Comparison of ENCODE assay signal across 19 cellular contexts in the genomic region with DNA sequence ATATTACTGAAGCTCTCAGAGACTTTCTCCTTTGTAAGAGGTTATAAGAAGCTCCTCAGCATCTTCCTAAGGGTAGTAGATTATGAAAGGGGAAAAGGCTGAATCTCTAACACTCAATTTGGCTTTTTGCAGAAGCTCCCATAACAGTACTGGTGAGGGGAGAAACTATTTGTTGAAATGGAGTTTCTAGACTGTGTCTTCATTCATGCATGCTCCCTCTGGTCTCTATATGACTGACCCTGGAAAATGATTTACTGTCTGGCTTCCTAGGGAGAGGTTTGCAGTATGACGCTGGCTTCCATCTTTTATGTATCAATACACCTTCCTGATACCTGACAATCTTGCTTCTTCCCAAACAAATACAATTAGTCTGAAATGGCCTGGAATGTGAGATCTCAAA.
A peak's percentile ranks its signal among the peaks of the same experiment; 100 is the strongest.
DNase-seq lines count a peak whose midpoint lies in the region; ATAC-seq, FAIRE-seq and TF ChIP-seq lines count a peak whose summit lies in the region.
"Had no signal": no experiment of that assay in that cellular context is flagged by ENCODE, and none has a peak within 500 bp of the region (broad histone marks: within the 10 kb centered on the region; RNA-seq: fewer than 3 reads in every experiment).

No MANE protein-coding gene starts in this region.

- no peaks in the 10 kb centered on the region for H3K4me1 Mint-ChIP-seq in Calu3 (ENCODE audit: low read depth, unreplicated experiment)

- no peak overlapping the region for H3K4me3 Mint-ChIP-seq in Calu3 (ENCODE audit: low read depth, unreplicated experiment)
- H3K4me3 Mint-ChIP-seq: activated CD4-positive, alpha-beta T cell treated with anti-CD3 and anti-CD28 coated beads for 36 hours; T-helper 1 cell treated with Interleukin-12 subunit alpha and Interleukin-12 subunit beta and Interleukin-4 antibody, amounts not matched to agents 30 μg/mL and 1 μg/mL, for 36 hours had no signal

- H3K27ac Mint-ChIP-seq in Calu3 (ENCODE audit: unreplicated experiment), result no peak overlapping the region
- H3K27ac Mint-ChIP-seq: T-helper 1 cell treated with Interleukin-12 subunit alpha and Interleukin-12 subunit beta and Interleukin-4 antibody, amounts not matched to agents 30 μg/mL and 1 μg/mL, for 36 hours had no signal

- FAIRE-seq in GM12892 (lab: Jason Lieb, UNC) (peak; percentile 38), D721Med (lab: Jason Lieb, UNC) (no peak)
- FAIRE-seq: A549, G401.6, H54, pancreas had no signal

- DNase-seq in GM12892 (ENCODE audit: insufficient read length), result no peak
- DNase-seq in Calu3, result no peak
- DNase-seq in D721Med (ENCODE audit: insufficient read length, low spot score), result no peak
- DNase-seq: activated CD4-positive, alpha-beta T cell treated with anti-CD3 and anti-CD28 coated beads for 36 hours; activated T-cell treated with anti-CD3 and anti-CD28 coated beads, Interleukin-2, amount 50 U/mL, for 48 hours; heart left ventricle; NCI-H2029; NCI-H69; pancreas; substantia nigra had no signal

- TF ChIP-seq CTCF in Calu3 (IDR thresholded peaks at IDR 0.05; ENCODE audit: unreplicated experiment), result no peak
- TF ChIP-seq CTCF in D721Med (IDR thresholded peaks at IDR 0.05; ENCODE audit: insufficient read depth, missing control alignments), result no peak

- intact Hi-C loops in Calu3 (cut with micrococcal nuclease; ENCODE audit: unreplicated experiment), result loop anchor here (5.0 kb wide), 2 partner anchors 77 to 97 kb away; no protein-coding TSS in a partner anchor

- TF ChIP-seq POLR2A in GM12892 (IDR thresholded peaks at IDR 0.05; ENCODE audit: low read depth, low read length), result no peak

- H3K9me3 Mint-ChIP-seq in Calu3 (ENCODE audit: low read depth, unreplicated experiment), result no peaks in the 10 kb centered on the region

- peak; percentile 93 for ATAC-seq in GM19395 (IDR thresholded peaks at IDR 0.05; ENCODE audit: unreplicated experiment)
- ATAC-seq in HG02759 (IDR thresholded peaks at IDR 0.05; ENCODE audit: unreplicated experiment), result peak; percentile 88
- peak; percentile 96 for ATAC-seq in HG03354 (IDR thresholded peaks at IDR 0.05; ENCODE audit: poor library complexity, severe bottlenecking, unreplicated experiment)
- ATAC-seq in GM18867 (IDR thresholded peaks at IDR 0.05; ENCODE audit: unreplicated experiment), result no peak
- no peak for ATAC-seq in GM21367 (IDR thresholded peaks at IDR 0.05; ENCODE audit: unreplicated experiment)
- ATAC-seq: A549; activated CD4-positive, alpha-beta T cell treated with anti-CD3 and anti-CD28 coated beads for 36 hours; heart left ventricle; pancreas had no signal

- no TSS peak for BruUV-seq in Calu3 (replicated peaks; lab: Mats Ljungman, UMichigan)

- no peaks in the 10 kb centered on the region for H3K27me3 Mint-ChIP-seq in Calu3 (ENCODE audit: unreplicated experiment)
- H3K27me3 Mint-ChIP-seq: activated CD4-positive, alpha-beta T cell treated with anti-CD3 and anti-CD28 coated beads for 36 hours had no signal

- no peaks in the 10 kb centered on the region for H3K36me3 Mint-ChIP-seq in Calu3 (ENCODE audit: insufficient read depth, unreplicated experiment)

- CTCF ChIA-PET in Calu3 (lab: Charles Lee), result interaction anchor here (0.6 kb wide), 1 partner anchor 639 kb away, joined by 4 read pairs; no protein-coding TSS in a partner anchor

Comparison
In these comparisons a context has a peak if more than half of its experiments do, and no peak if none do; other contexts are left out.
1. ATAC-seq: peak in GM19395 (single experiment), HG02759 (single experiment) and HG03354 (single experiment); none in GM18867 (single experiment) and GM21367 (single experiment).